ENCODE assay signal across 21 cellular contexts in genomic region chr13:59490651-59491050, GRCh38.
DNase-seq lines count a peak whose midpoint lies in the region; ATAC-seq, FAIRE-seq and TF ChIP-seq lines count a peak whose summit lies in the region.
"Had no signal": no experiment of that assay in that cellular context is flagged by ENCODE, and none has a peak within 500 bp of the region (broad histone marks: within the 10 kb centered on the region; RNA-seq: fewer than 3 reads in every experiment).

No MANE protein-coding gene starts in this region.

- in situ Hi-C loops in G401 (cut with HindIII; ENCODE audit: low sequenced_read_pairs), result no loop called here

- peaks cover 4% of the 10 kb centered on the region for H3K9me3 Mint-ChIP-seq in progenitor cell of endocrine pancreas (ENCODE audit: low read depth)
- H3K9me3 Mint-ChIP-seq: CD8-positive, alpha-beta T cell had no signal

- FAIRE-seq in urothelium cell line (lab: Jason Lieb, UNC), result no peak
- FAIRE-seq: A204.1, GM12878, GM19239 had no signal

- H3K4me1 Mint-ChIP-seq in progenitor cell of endocrine pancreas (ENCODE audit: low read depth), result no peaks in the 10 kb centered on the region
- H3K4me1 Mint-ChIP-seq: B cell; CD4-positive, CD25-positive, alpha-beta regulatory T cell had no signal

- H3K4me3 ChIP-seq in epithelial cell of esophagus (ENCODE audit: low read length), result no peak overlapping the region
- H3K4me3 ChIP-seq: BLaER1, GM12878, GM23248 had no signal

- TF ChIP-seq CTCF in epithelial cell of esophagus (IDR thresholded peaks at IDR 0.05; ENCODE audit: insufficient read depth, low read depth, low read length, missing control alignments), result no peak
- no peak for TF ChIP-seq CTCF in progenitor cell of endocrine pancreas (IDR thresholded peaks at IDR 0.05; ENCODE audit: unreplicated experiment)

- no peak overlapping the region for H3K4me3 Mint-ChIP-seq in progenitor cell of endocrine pancreas (ENCODE audit: low read depth)
- H3K4me3 Mint-ChIP-seq: B cell; CD4-positive, CD25-positive, alpha-beta regulatory T cell; CD8-positive, alpha-beta T cell; H9 had no signal

- H3K27me3 Mint-ChIP-seq in progenitor cell of endocrine pancreas, result no peaks in the 10 kb centered on the region
- H3K27me3 Mint-ChIP-seq: B cell had no signal

- DNase-seq in G401 (ENCODE audit: low spot score) (peak; percentile 64), cerebellar cortex (ENCODE audit: low spot score) (peak; percentile 57), epithelial cell of esophagus (ENCODE audit: low read depth) (peak; percentile 3), progenitor cell of endocrine pancreas (ENCODE audit: low spot score, unreplicated experiment) (no peak), NCI-H187 treated with DMSO at 0.1 percent for 48 hours (lab: John Stamatoyannopoulos, UW) (no peak), urothelium cell line (ENCODE audit: low spot score) (no peak), left lobe of liver (ENCODE audit: low spot score) (no peak)
- DNase-seq: Caco-2; CD4-positive, CD25-positive, alpha-beta regulatory T cell; CD8-positive, alpha-beta T cell; DMS153; DND-41; GDM1; GM23248; H9 had no signal

- ATAC-seq in left lobe of liver, result no peak
- ATAC-seq: CD8-positive, alpha-beta T cell; GM12878; HCT116 had no signal

- H3K36me3 Mint-ChIP-seq in progenitor cell of endocrine pancreas (ENCODE audit: insufficient read depth), result no peaks in the 10 kb centered on the region
- H3K36me3 Mint-ChIP-seq: CD4-positive, CD25-positive, alpha-beta regulatory T cell; CD8-positive, alpha-beta T cell had no signal

- peak overlapping the region; percentile 81 for H3K27ac Mint-ChIP-seq in progenitor cell of endocrine pancreas
- H3K27ac Mint-ChIP-seq: B cell; CD4-positive, CD25-positive, alpha-beta regulatory T cell; CD8-positive, alpha-beta T cell had no signal

Comparison
In these comparisons a context has a peak if more than half of its experiments do, and no peak if none do; other contexts are left out.
1. DNase-seq: peak in G401 (single experiment), cerebellar cortex (single experiment) and epithelial cell of esophagus (single experiment); none in progenitor cell of endocrine pancreas (single experiment), NCI-H187 treated with DMSO at 0.1 percent for 48 hours (single experiment), urothelium cell line (single experiment) and left lobe of liver (single experiment).